Comparison of ENCODE assay signal across 1 cellular context in the genomic region with DNA sequence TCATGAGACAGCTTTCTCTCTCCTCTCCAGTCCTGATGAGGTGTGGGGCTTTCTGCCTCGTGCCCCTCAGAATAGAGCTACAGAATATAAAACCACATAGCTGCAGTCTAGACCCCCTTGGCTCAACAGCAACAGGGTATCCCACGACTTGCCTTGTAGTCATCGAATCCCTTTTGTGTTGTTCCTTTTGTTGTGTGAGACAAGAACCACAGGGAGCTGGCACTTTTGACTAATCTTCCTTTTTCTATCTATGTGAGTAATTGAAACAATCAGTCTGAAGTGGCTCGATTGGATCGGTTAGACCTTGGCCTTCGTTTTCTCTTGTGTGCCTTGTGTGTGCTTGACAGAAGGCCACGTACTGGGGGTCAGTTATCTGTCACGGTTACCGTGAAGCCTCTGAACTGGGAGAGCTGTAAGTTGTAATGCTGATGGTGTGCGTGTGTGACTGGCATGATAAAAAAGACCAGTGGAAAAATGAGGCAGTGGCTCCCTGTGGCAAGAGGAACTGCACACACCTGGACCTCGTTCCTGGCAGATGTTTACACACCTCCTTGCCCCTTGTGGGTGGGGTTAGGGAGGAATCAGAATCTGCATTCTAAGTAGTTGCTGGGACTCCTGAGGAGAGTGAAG.
TF ChIP-seq lines count a peak whose summit lies in the region.

No MANE protein-coding gene starts in this region.

TF ChIP-seq in WTC11, 78 proteins besides CTCF, POLR2A, EP300 and RAD21 (continued from another document):
- TF ChIP-seq, protein P1, sequence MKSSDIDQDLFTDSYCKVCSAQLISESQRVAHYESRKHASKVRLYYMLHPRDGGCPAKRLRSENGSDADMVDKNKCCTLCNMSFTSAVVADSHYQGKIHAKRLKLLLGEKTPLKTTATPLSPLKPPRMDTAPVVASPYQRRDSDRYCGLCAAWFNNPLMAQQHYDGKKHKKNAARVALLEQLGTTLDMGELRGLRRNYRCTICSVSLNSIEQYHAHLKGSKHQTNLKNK (CRISPR knock-in tag; IDR thresholded peaks at IDR 0.05): no peak
- TF ChIP-seq TEAD4 (CRISPR knock-in tag; IDR thresholded peaks at IDR 0.05) (no peak), ZNF396 (CRISPR knock-in tag; IDR thresholded peaks at IDR 0.05; ENCODE audit: borderline replicate concordance) (no peak), SMAD4 (CRISPR knock-in tag; IDR thresholded peaks at IDR 0.05) (no peak), OVOL2 (CRISPR knock-in tag; IDR thresholded peaks at IDR 0.05; ENCODE audit: borderline replicate concordance) (no peak), RELA (CRISPR knock-in tag; IDR thresholded peaks at IDR 0.05; ENCODE audit: borderline replicate concordance) (no peak), ELF4 (CRISPR knock-in tag; IDR thresholded peaks at IDR 0.05; ENCODE audit: low read depth) (no peak)
- TF ChIP-seq, protein P2, sequence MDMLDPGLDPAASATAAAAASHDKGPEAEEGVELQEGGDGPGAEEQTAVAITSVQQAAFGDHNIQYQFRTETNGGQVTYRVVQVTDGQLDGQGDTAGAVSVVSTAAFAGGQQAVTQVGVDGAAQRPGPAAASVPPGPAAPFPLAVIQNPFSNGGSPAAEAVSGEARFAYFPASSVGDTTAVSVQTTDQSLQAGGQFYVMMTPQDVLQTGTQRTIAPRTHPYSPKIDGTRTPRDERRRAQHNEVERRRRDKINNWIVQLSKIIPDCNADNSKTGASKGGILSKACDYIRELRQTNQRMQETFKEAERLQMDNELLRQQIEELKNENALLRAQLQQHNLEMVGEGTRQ (CRISPR knock-in tag; IDR thresholded peaks at IDR 0.05): no peak
- TF ChIP-seq, protein P3, sequence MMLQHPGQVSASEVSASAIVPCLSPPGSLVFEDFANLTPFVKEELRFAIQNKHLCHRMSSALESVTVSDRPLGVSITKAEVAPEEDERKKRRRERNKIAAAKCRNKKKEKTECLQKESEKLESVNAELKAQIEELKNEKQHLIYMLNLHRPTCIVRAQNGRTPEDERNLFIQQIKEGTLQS (CRISPR knock-in tag; conservative IDR thresholded peaks at IDR 0.05): no peak
- TF ChIP-seq, protein P4, sequence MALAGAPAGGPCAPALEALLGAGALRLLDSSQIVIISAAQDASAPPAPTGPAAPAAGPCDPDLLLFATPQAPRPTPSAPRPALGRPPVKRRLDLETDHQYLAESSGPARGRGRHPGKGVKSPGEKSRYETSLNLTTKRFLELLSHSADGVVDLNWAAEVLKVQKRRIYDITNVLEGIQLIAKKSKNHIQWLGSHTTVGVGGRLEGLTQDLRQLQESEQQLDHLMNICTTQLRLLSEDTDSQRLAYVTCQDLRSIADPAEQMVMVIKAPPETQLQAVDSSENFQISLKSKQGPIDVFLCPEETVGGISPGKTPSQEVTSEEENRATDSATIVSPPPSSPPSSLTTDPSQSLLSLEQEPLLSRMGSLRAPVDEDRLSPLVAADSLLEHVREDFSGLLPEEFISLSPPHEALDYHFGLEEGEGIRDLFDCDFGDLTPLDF (CRISPR knock-in tag; IDR thresholded peaks at IDR 0.05): no peak
